In the genomic region with DNA sequence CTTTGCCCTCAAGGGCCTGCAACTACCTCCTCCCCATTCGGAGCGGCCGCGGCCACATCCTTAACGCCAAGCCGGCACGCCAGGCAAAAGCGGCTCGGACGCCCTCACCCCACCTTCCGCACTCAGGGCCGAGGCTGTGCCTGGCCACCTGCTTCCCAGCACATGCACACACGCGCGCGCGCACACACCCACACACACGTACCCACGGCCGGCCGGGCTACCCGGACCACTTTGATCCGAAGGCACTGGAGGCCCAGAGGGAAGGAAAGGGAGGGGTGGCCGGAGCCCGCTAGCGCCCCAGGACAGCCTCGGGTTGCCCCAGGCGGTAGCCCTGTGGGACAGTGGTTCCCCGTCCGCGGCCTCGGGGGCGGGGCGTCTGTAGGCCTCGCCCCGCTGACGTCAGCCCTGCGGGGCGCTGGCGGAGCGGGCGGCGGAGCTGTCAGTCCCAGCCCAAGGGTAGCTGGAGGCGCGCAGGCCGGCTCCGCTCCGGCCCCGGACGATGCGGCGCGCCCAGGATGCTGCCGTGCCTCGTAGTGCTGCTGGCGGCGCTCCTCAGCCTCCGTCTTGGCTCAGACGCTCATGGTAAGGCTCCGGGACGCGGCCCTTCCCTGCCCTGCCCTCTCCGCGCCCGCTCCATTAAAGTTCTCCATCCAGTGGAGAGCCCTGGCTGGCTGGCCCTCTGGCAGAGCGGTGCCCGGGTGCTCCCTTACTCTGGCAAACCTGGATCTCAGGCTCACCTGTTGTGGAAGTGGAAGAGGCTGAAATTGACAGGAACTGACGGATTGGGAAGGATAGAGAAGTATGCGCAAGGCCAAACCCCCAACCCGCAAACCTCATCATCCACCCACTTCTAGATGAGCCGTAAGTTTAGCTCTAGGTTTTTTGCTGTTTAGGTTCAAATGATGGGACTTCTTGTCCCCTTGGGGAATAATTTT, we compare ENCODE assay signal across 8 cellular contexts. TPM values are rescaled to one million over a fixed set of nuclear protein-coding genes. Genes with fewer than 3 reads are reported as not detected.
DNase-seq lines count a peak whose midpoint lies in the region; ATAC-seq, FAIRE-seq and TF ChIP-seq lines count a peak whose summit lies in the region.

TSS of gene IL10RA (plus strand) at position 442 of the 935 bp plus-strand sequence. CDS start at position 516, 74 bp downstream.

- H3K36me3 ChIP-seq in SU-DHL-6 (ENCODE audit: low read length) (peaks cover 13% of the 10 kb centered on the region), hepatocyte (replicated peaks; ENCODE audit: insufficient read depth, low read depth) (no peaks in the 10 kb centered on the region)

- H3K27me3 ChIP-seq in SU-DHL-6 (ENCODE audit: low read length) (no peaks in the 10 kb centered on the region), hepatocyte (peaks cover 35% of the 10 kb centered on the region)

- H3K27ac Mint-ChIP-seq in activated naive CD8-positive, alpha-beta T cell treated with anti-CD3 and anti-CD28 coated beads, Interleukin-2, amount 50 U/mL, for 24 hours, result peak within 1 kb of the TSS; percentile 96

- peak within 1 kb of the TSS; percentile 81 for H3K4me3 Mint-ChIP-seq in activated naive CD8-positive, alpha-beta T cell treated with anti-CD3 and anti-CD28 coated beads, Interleukin-2, amount 50 U/mL, for 24 hours

- H2AFZ ChIP-seq in SU-DHL-6 (ENCODE audit: low read depth, low read length, severe bottlenecking) (peak within 1 kb of the TSS; percentile 16), hepatocyte (peak within 1 kb of the TSS; percentile 76)

- H3K36me3 Mint-ChIP-seq in activated naive CD8-positive, alpha-beta T cell treated with anti-CD3 and anti-CD28 coated beads, Interleukin-2, amount 50 U/mL, for 24 hours (ENCODE audit: low read depth), result peaks cover 41% of the 10 kb centered on the region

- H3K4me2 ChIP-seq in SU-DHL-6 (ENCODE audit: low read depth, low read length, poor library complexity, severe bottlenecking) (peak within 1 kb of the TSS; percentile 98), hepatocyte (peak within 1 kb of the TSS; percentile 93)

- H3K9me3 Mint-ChIP-seq in activated naive CD8-positive, alpha-beta T cell treated with anti-CD3 and anti-CD28 coated beads, Interleukin-2, amount 50 U/mL, for 24 hours, result no peaks in the 10 kb centered on the region

- H3K27me3 Mint-ChIP-seq in activated naive CD8-positive, alpha-beta T cell treated with anti-CD3 and anti-CD28 coated beads, Interleukin-2, amount 50 U/mL, for 24 hours, result no peaks in the 10 kb centered on the region

- ATAC-seq in GM19463 (IDR thresholded peaks at IDR 0.05; ENCODE audit: unreplicated experiment), result peak; percentile 87
- ATAC-seq in activated naive CD8-positive, alpha-beta T cell treated with anti-CD3 and anti-CD28 coated beads, Interleukin-2, amount 50 U/mL, for 24 hours, result peak; percentile 83

- peaks cover 39% of the 10 kb centered on the region for H3K79me2 ChIP-seq in SU-DHL-6 (ENCODE audit: insufficient read depth, low read length)
- no peaks in the 10 kb centered on the region for H3K79me2 ChIP-seq in hepatocyte

- H3K9ac ChIP-seq in SU-DHL-6 (ENCODE audit: low read length), result peak within 1 kb of the TSS; percentile 87

- peak within 1 kb of the TSS; percentile 75 for H3K27ac ChIP-seq in SU-DHL-6 (ENCODE audit: low read depth, low read length)
- H3K27ac ChIP-seq in hepatocyte, result no peak within 1 kb of the TSS

- WGBS in hepatocyte (ENCODE audit: low lambda C conversion rate, missing lambda C conversion rate), result 5% methylated on average over 56 of the region's 71 CpGs

- peak within 1 kb of the TSS; percentile 87 for H3K4me3 ChIP-seq in SU-DHL-6 (ENCODE audit: insufficient read depth, low read length, poor library complexity, severe bottlenecking)
- peak within 1 kb of the TSS; percentile 37 for H3K4me3 ChIP-seq in hepatocyte

- no peak for TF ChIP-seq CTCF in SU-DHL-6 (IDR thresholded peaks at IDR 0.05; ENCODE audit: insufficient read depth, low read length, poor library complexity, severe bottlenecking)
- TF ChIP-seq CTCF in hepatocyte (IDR thresholded peaks at IDR 0.05; ENCODE audit: poor library complexity), result no peak

- H3K4me1 Mint-ChIP-seq in activated naive CD8-positive, alpha-beta T cell treated with anti-CD3 and anti-CD28 coated beads, Interleukin-2, amount 50 U/mL, for 24 hours, result peaks cover 90% of the 10 kb centered on the region

- H3K9me2 ChIP-seq in SU-DHL-6 (replicated peaks; ENCODE audit: insufficient read depth, low read length), result no peaks in the 10 kb centered on the region
- no peaks in the 10 kb centered on the region for H3K9me2 ChIP-seq in hepatocyte (replicated peaks; ENCODE audit: insufficient read depth)

- H4K20me1 ChIP-seq in SU-DHL-6 (ENCODE audit: low read depth, low read length) (no peaks in the 10 kb centered on the region), hepatocyte (ENCODE audit: insufficient read depth, poor library complexity, severe bottlenecking) (no peaks in the 10 kb centered on the region)

- DNase-seq in DMS153 treated with DMSO at 0.1 percent for 48 hours (lab: John Stamatoyannopoulos, UW; ENCODE audit: unreplicated experiment) (peak; percentile 37), HTR-8/SVneo (ENCODE audit: insufficient read length, low spot score) (peak; percentile 43), hepatocyte (ENCODE audit: low spot score) (peak; percentile 91), retina (peak; percentile 95), H4 (ENCODE audit: low spot score) (no peak)
- DNase-seq in activated naive CD8-positive, alpha-beta T cell treated with anti-CD3 and anti-CD28 coated beads, Interleukin-2, amount 50 U/mL, for 24 hours, result peak; percentile 89

- H3K9me3 ChIP-seq in SU-DHL-6 (ENCODE audit: insufficient read depth, low read length), result no peaks in the 10 kb centered on the region
- H3K9me3 ChIP-seq in hepatocyte (ENCODE audit: low read depth), result no peaks in the 10 kb centered on the region

- H3F3A ChIP-seq in SU-DHL-6 (ENCODE audit: insufficient read depth), result peaks cover 2% of the 10 kb centered on the region; the same call in 1 of the 2 replicates

- no peak for FAIRE-seq in HTR-8/SVneo (lab: Jason Lieb, UNC)

- H3K4me1 ChIP-seq in hepatocyte (ENCODE audit: insufficient read depth), result no peaks in the 10 kb centered on the region

RNA-seq across cellular contexts. Expression of gene IL10RA, which starts in this region (rescaled TPM):
- total RNA-seq in hepatocyte, result 0.28 and 2.3 TPM in 2 replicates
- polyA plus RNA-seq in hepatocyte, result 0.90 and 1.5 TPM in 2 replicates
- total RNA-seq in H4 (2014; rRNA removed; shearing (Covaris generic)), result 0.04 TPM in 1 of 2 replicates, not detected in the other
